ENCODE assay signal across 7 cellular contexts in genomic region chr6:109678661-109679505, GRCh38. TPM values are rescaled to one million over a fixed set of nuclear protein-coding genes. Genes with fewer than 3 reads are reported as not detected.
DNase-seq lines count a peak whose midpoint lies in the region; ATAC-seq and TF ChIP-seq lines count a peak whose summit lies in the region.
"Not testable (repeated sequence)": the region's sequence is repeated elsewhere in the genome, so short reads cannot be mapped to it uniquely, and the experiment has no call there.

No MANE protein-coding gene starts in this region.

- WGBS in neuronal stem cell (ENCODE audit: extremely low coverage in 2 of 2, insufficient read length in 2 of 2, insufficient replicate concordance in 1 of 2), 2 donors: no CpG with 5 or more reads among the region's 15 CpGs

- not testable (repeated sequence) for H2BK120ac ChIP-seq in neuronal stem cell (ENCODE audit: low read depth, low read length)

- H3K36me3 Mint-ChIP-seq in activated CD4-positive, alpha-beta T cell treated with anti-CD3 and anti-CD28 coated beads for 36 hours (ENCODE audit: low read depth); MCF 10A (ENCODE audit: insufficient read depth, unreplicated experiment): not testable (repeated sequence)

- BruUV-seq in MCF 10A (replicated peaks; lab: Mats Ljungman, UMichigan): not testable (repeated sequence)

- not testable (repeated sequence) for H4K91ac ChIP-seq in neuronal stem cell (ENCODE audit: low read depth, low read length, poor library complexity)

- not testable (repeated sequence) for H2BK15ac ChIP-seq in neuronal stem cell (ENCODE audit: low read length)

- H3K9me3 ChIP-seq in iPS-18c (ENCODE audit: control insufficient read depth, insufficient read depth, low read length); neuronal stem cell (replicated peaks in 1 of 2; ENCODE audit: control insufficient read depth in 2 of 2, insufficient read depth in 1 of 2, low read depth in 1 of 2, low read length in 2 of 2): not testable (repeated sequence)

- H3K4me3 ChIP-seq in iPS-18c (ENCODE audit: insufficient read depth, low read depth, low read length) (peak overlapping the region; percentile 34), neuronal stem cell (ENCODE audit: low read length in 2 of 2) (peak overlapping the region in 1 of 2 donors; percentile 9)

- H3K27me3 Mint-ChIP-seq in activated CD4-positive, alpha-beta T cell treated with anti-CD3 and anti-CD28 coated beads for 36 hours; MCF 10A (ENCODE audit: insufficient read depth, unreplicated experiment): not testable (repeated sequence)

- not testable (repeated sequence) for H3K4me3 Mint-ChIP-seq in activated CD4-positive, alpha-beta T cell treated with anti-CD3 and anti-CD28 coated beads for 36 hours; MCF 10A (ENCODE audit: unreplicated experiment)

- DNase-seq in NCI-H1436 (lab: John Stamatoyannopoulos, UW) (peak; percentile 62), NCI-H526 (lab: John Stamatoyannopoulos, UW) (peak; percentile 65 to 72), MCF 10A (ENCODE audit: unreplicated experiment) (peak; percentile 21)
- peak; percentile 67 for DNase-seq in activated CD4-positive, alpha-beta T cell treated with anti-CD3 and anti-CD28 coated beads for 36 hours
- DNase-seq in neuronal stem cell (ENCODE audit: low spot score): not testable (repeated sequence)

- not testable (repeated sequence) for H3K27me3 ChIP-seq in neuronal stem cell (ENCODE audit: control insufficient read depth in 3 of 3, insufficient read depth in 3 of 3, low read depth in 1 of 3, low read length in 3 of 3)

- POLR2A ChIA-PET in activated CD4-positive, alpha-beta T cell treated with anti-CD3 and anti-CD28 coated beads for 36 hours (lab: Charles Lee): interaction anchor here (0.6 to 0.7 kb wide), 2 partner anchors 132 to 602 kb away, joined by 3 to 6 read pairs; no protein-coding TSS in a partner anchor
- POLR2A ChIA-PET in MCF 10A (lab: Yijun Ruan, JAX): interaction anchor here (1.1 kb wide), 1 partner anchor 12 kb away, joined by 4 read pairs; the partner anchor contains the start of genes AK9 and FIG4

- peak; percentile 72 for ATAC-seq in GM19035 (IDR thresholded peaks at IDR 0.05; ENCODE audit: unreplicated experiment)
- ATAC-seq in activated CD4-positive, alpha-beta T cell treated with anti-CD3 and anti-CD28 coated beads for 36 hours: peak; percentile 99

- CTCF ChIA-PET in activated CD4-positive, alpha-beta T cell treated with anti-CD3 and anti-CD28 coated beads for 36 hours (lab: Charles Lee): interaction anchor here (1.5 kb wide), 1 partner anchor 15 kb away, joined by 4 read pairs; no protein-coding TSS in a partner anchor
- CTCF ChIA-PET in MCF 10A (lab: Yijun Ruan, JAX): not testable (repeated sequence)

- not testable (repeated sequence) for H3K9ac ChIP-seq in neuronal stem cell (ENCODE audit: low read depth, low read length, poor library complexity)

- H3K4me1 ChIP-seq in neuronal stem cell (ENCODE audit: control insufficient read depth in 2 of 2, insufficient read depth in 1 of 2, low read depth in 1 of 2, low read length in 2 of 2): not testable (repeated sequence)

- not testable (repeated sequence) for H3K4ac ChIP-seq in neuronal stem cell (ENCODE audit: low read length)

- H3K9me3 Mint-ChIP-seq in activated CD4-positive, alpha-beta T cell treated with anti-CD3 and anti-CD28 coated beads for 36 hours (ENCODE audit: low read depth); MCF 10A (ENCODE audit: unreplicated experiment): not testable (repeated sequence)

- H2BK12ac ChIP-seq in neuronal stem cell (ENCODE audit: low read length): not testable (repeated sequence)

- TF ChIP-seq CTCF in MCF 10A (IDR thresholded peaks at IDR 0.05; ENCODE audit: unreplicated experiment): not testable (repeated sequence)

- not testable (repeated sequence) for H3K36me3 ChIP-seq in neuronal stem cell (replicated peaks in 1 of 2; ENCODE audit: control insufficient read depth in 2 of 2, insufficient read depth in 2 of 2, low read length in 2 of 2)

- H2AK5ac ChIP-seq in neuronal stem cell (ENCODE audit: low read depth, low read length): not testable (repeated sequence)

- H3K27ac Mint-ChIP-seq in activated CD4-positive, alpha-beta T cell treated with anti-CD3 and anti-CD28 coated beads for 36 hours: peak overlapping the region; percentile 72
- H3K27ac Mint-ChIP-seq in MCF 10A (ENCODE audit: low read depth, unreplicated experiment): not testable (repeated sequence)

- peak overlapping the region; percentile 52 for H3K18ac ChIP-seq in neuronal stem cell (ENCODE audit: low read length)

- H3K79me1 ChIP-seq in neuronal stem cell (ENCODE audit: low read depth, low read length): not testable (repeated sequence)

- H3K4me2 ChIP-seq in neuronal stem cell (ENCODE audit: insufficient read depth, low read length, poor library complexity, severe bottlenecking): not testable (repeated sequence)

- H3K27ac ChIP-seq in neuronal stem cell (replicated peaks; ENCODE audit: low read length): peak overlapping the region; percentile 35

- H3K4me1 Mint-ChIP-seq in activated CD4-positive, alpha-beta T cell treated with anti-CD3 and anti-CD28 coated beads for 36 hours: peaks cover 26% of the 10 kb centered on the region
- H3K4me1 Mint-ChIP-seq in MCF 10A (ENCODE audit: insufficient read depth, unreplicated experiment): not testable (repeated sequence)

- not testable (repeated sequence) for H2BK5ac ChIP-seq in neuronal stem cell (ENCODE audit: low read length)

- peak overlapping the region; percentile 86 for H2AFZ ChIP-seq in neuronal stem cell (ENCODE audit: low read length)

- not testable (repeated sequence) for H4K8ac ChIP-seq in neuronal stem cell (ENCODE audit: low read depth, low read length)

- H3K23ac ChIP-seq in neuronal stem cell (ENCODE audit: low read depth, low read length, poor library complexity): not testable (repeated sequence)

- not testable (repeated sequence) for H3K14ac ChIP-seq in neuronal stem cell (ENCODE audit: low read length)

- intact Hi-C loops in activated CD4-positive, alpha-beta T cell treated with anti-CD3 and anti-CD28 coated beads for 36 hours (cut with DNase I, micrococcal nuclease): loop anchor here in 1 of 2 experiments (1.0 kb wide), 1 partner anchor 8 kb away; no protein-coding TSS in a partner anchor
- intact Hi-C loops in MCF 10A (cut with micrococcal nuclease): not testable (repeated sequence)

RNA-seq across cellular contexts. Expression of gene AK9, which starts 12.1 kb away (rescaled TPM):
- 1 to 10 TPM; 3.5 to 5.2 TPM for total RNA-seq in activated CD4-positive, alpha-beta T cell treated with anti-CD3 and anti-CD28 coated beads for 36 hours
- total RNA-seq in MCF 10A (2022): 4.7 and 7.5 TPM in 2 replicates
- 5.2 TPM for polyA plus RNA-seq in neuronal stem cell (2013, experiment 1 of 2)
- polyA plus RNA-seq in neuronal stem cell (2013, experiment 2 of 2): 5.9 TPM

RNA-seq across cellular contexts. Expression of gene FIG4, which starts 12.2 kb away (rescaled TPM):
- total RNA-seq in activated CD4-positive, alpha-beta T cell treated with anti-CD3 and anti-CD28 coated beads for 36 hours: 10 to 100 TPM; 14.4 to 17.5 TPM
- total RNA-seq in MCF 10A (2022): 7.9 and 9.5 TPM in 2 replicates
- 12.3 TPM for polyA plus RNA-seq in neuronal stem cell (2013, experiment 1 of 2)
- 11.5 TPM for polyA plus RNA-seq in neuronal stem cell (2013, experiment 2 of 2)
